Comparison of ENCODE assay signal across 28 cellular contexts in genomic region chr10:91250341-91250740, GRCh38. TPM values are rescaled to one million over a fixed set of nuclear protein-coding genes. Genes with fewer than 3 reads are reported as not detected.
DNase-seq lines count a peak whose midpoint lies in the region; ATAC-seq, FAIRE-seq and TF ChIP-seq lines count a peak whose summit lies in the region.
"Had no signal": no experiment of that assay in that cellular context is flagged by ENCODE, and none has a peak within 500 bp of the region (broad histone marks: within the 10 kb centered on the region; RNA-seq: fewer than 3 reads in every experiment).

No MANE protein-coding gene starts in this region.

- no peaks in the 10 kb centered on the region for H3K79me1 ChIP-seq in trophoblast cell (ENCODE audit: low read length)

- 0% methylated on average over 1 of the region's 1 CpG for WGBS in K562 (ENCODE audit: insufficient coverage, low coverage, missing lambda C conversion rate)
- no CpG with 5 or more reads among the region's 1 CpG for WGBS in trophoblast cell (ENCODE audit: extremely low coverage, insufficient coverage, insufficient read length)
- 79 to 88% (median 81%) methylated on average over 1 of the region's 1 CpG for WGBS in psoas muscle, 3 donors

- H3K79me2 ChIP-seq in K562 (ENCODE audit: control insufficient read depth, insufficient read depth, low read length) (no peaks in the 10 kb centered on the region), trophoblast cell (ENCODE audit: control insufficient read depth, insufficient read depth, low read length, poor library complexity) (no peaks in the 10 kb centered on the region)

- no peak for FAIRE-seq in K562 (lab: Jason Lieb, UNC)

- no peak overlapping the region for H2BK12ac ChIP-seq in trophoblast cell (ENCODE audit: low read length)

- no peak overlapping the region for H4K91ac ChIP-seq in trophoblast cell (ENCODE audit: low read depth, low read length)

- no peak for TF ChIP-seq POLR2A in K562 (conservative IDR thresholded peaks at IDR 0.05)

- H3K4ac ChIP-seq in trophoblast cell (ENCODE audit: low read depth, low read length): no peak overlapping the region

- H3K27ac Mint-ChIP-seq in activated CD4-positive, alpha-beta memory T cell treated with anti-CD3 and anti-CD28 coated beads for 36 hours: peak overlapping the region; percentile 44
- no peak overlapping the region for H3K27ac Mint-ChIP-seq in activated CD4-positive, alpha-beta memory T cell treated with anti-CD3 and anti-CD28 coated beads, Interleukin-2, amount 10 ng/mL, durations not matched to agents 7 days and 5 days
- peak overlapping the region; percentile 11 for H3K27ac Mint-ChIP-seq in stimulated activated memory B cell treated with anti-CD40 and anti-IgM and Interleukin-4, amounts not matched to agents 10 μg/mL and 1 μg/mL and 100 μg/mL, for 72 hours
- H3K27ac Mint-ChIP-seq: activated T-helper 1 cell treated with anti-CD3 and anti-CD28 coated beads, Interleukin-12 subunit alpha, Interleukin-12 subunit beta, Interleukin-2, Interleukin-4 antibody, amounts not matched to agents 30 ng/mL and 10 ng/mL and 1 ng/mL, durations not matched to agents 14 hours and 24 hours and 36 hours had no signal

- peaks cover 36% of the 10 kb centered on the region for H3K36me3 Mint-ChIP-seq in activated CD4-positive, alpha-beta memory T cell treated with anti-CD3 and anti-CD28 coated beads for 36 hours
- H3K36me3 Mint-ChIP-seq in activated CD4-positive, alpha-beta memory T cell treated with anti-CD3 and anti-CD28 coated beads, Interleukin-2, amount 10 ng/mL, durations not matched to agents 7 days and 5 days (ENCODE audit: low read depth): peaks cover 35% of the 10 kb centered on the region
- peaks cover 45% of the 10 kb centered on the region for H3K36me3 Mint-ChIP-seq in stimulated activated memory B cell treated with anti-CD40 and anti-IgM and Interleukin-4, amounts not matched to agents 10 μg/mL and 1 μg/mL and 100 μg/mL, for 72 hours

- no peaks in the 10 kb centered on the region for H3K27me3 Mint-ChIP-seq in activated CD4-positive, alpha-beta memory T cell treated with anti-CD3 and anti-CD28 coated beads for 36 hours
- no peaks in the 10 kb centered on the region for H3K27me3 Mint-ChIP-seq in activated CD4-positive, alpha-beta memory T cell treated with anti-CD3 and anti-CD28 coated beads, Interleukin-2, amount 10 ng/mL, durations not matched to agents 7 days and 5 days
- H3K27me3 Mint-ChIP-seq in stimulated activated memory B cell treated with anti-CD40 and anti-IgM and Interleukin-4, amounts not matched to agents 10 μg/mL and 1 μg/mL and 100 μg/mL, for 72 hours: no peaks in the 10 kb centered on the region

- ATAC-seq in K562 (no peak), psoas muscle (no peak)
- no peak for ATAC-seq in stimulated activated memory B cell treated with anti-CD40 and anti-IgM and Interleukin-4, amounts not matched to agents 10 μg/mL and 1 μg/mL and 100 μg/mL, for 72 hours
- ATAC-seq: gastroesophageal sphincter, PC-3 had no signal

- H3K9ac ChIP-seq in K562 (ENCODE audit: insufficient read depth in 1 of 2, low read depth in 2 of 2, low read length in 2 of 2) (no peak overlapping the region), trophoblast cell (ENCODE audit: low read length) (no peak overlapping the region)

- no peak for TF ChIP-seq EP300 in K562 (IDR thresholded peaks at IDR 0.05; ENCODE audit: low read length)

- no peak overlapping the region for H4K8ac ChIP-seq in trophoblast cell (ENCODE audit: low read depth, low read length)

- H3K27ac ChIP-seq in K562 (ENCODE audit: extremely low read depth, low read depth, low read length) (no peak overlapping the region), trophoblast cell (ENCODE audit: low read depth, low read length) (no peak overlapping the region), psoas muscle (no peak overlapping the region)
- H3K27ac ChIP-seq: gastroesophageal sphincter, neutrophil, transverse colon, WERI-Rb-1 had no signal

- BruUV-seq in K562 (replicated peaks; lab: Mats Ljungman, UMichigan): no TSS peak

- peaks cover 0 to 6% of the 10 kb centered on the region in 2 experiments; a peak in 2 of 5 replicates for H3K4me1 ChIP-seq in K562 (replicated peaks in 1 of 2; ENCODE audit: control insufficient read depth in 2 of 2, insufficient read depth in 2 of 2, low read length in 2 of 2)
- H3K4me1 ChIP-seq in trophoblast cell (ENCODE audit: control insufficient read depth in 1 of 2, insufficient read depth in 2 of 2, low read length in 2 of 2): peaks cover 0 to 2% of the 10 kb centered on the region in 2 experiments
- H3K4me1 ChIP-seq in psoas muscle: no peaks in the 10 kb centered on the region

- intact Hi-C loops in activated CD4-positive, alpha-beta memory T cell treated with anti-CD3 and anti-CD28 coated beads for 36 hours (cut with micrococcal nuclease): loop anchor here (2.0 kb wide), 3 partner anchors 30 to 86 kb away; partner anchors contain the start of gene PCGF5
- intact Hi-C loops in K562 (cut with micrococcal nuclease) (loop anchor here (2.0 kb wide), 1 partner anchor 162 kb away; no protein-coding TSS in a partner anchor), psoas muscle (cut with DNase I) (loop anchor here (2.0 to 5.0 kb wide), 4 partner anchors 210 to 340 kb away; no protein-coding TSS in a partner anchor)

- no peak overlapping the region for H3K4me3 Mint-ChIP-seq in activated CD4-positive, alpha-beta memory T cell treated with anti-CD3 and anti-CD28 coated beads for 36 hours
- no peak overlapping the region for H3K4me3 Mint-ChIP-seq in activated CD4-positive, alpha-beta memory T cell treated with anti-CD3 and anti-CD28 coated beads, Interleukin-2, amount 10 ng/mL, durations not matched to agents 7 days and 5 days
- H3K4me3 Mint-ChIP-seq in stimulated activated memory B cell treated with anti-CD40 and anti-IgM and Interleukin-4, amounts not matched to agents 10 μg/mL and 1 μg/mL and 100 μg/mL, for 72 hours: no peak overlapping the region
- H3K4me3 Mint-ChIP-seq: activated T-helper 1 cell treated with anti-CD3 and anti-CD28 coated beads, Interleukin-12 subunit alpha, Interleukin-12 subunit beta, Interleukin-2, Interleukin-4 antibody, amounts not matched to agents 30 ng/mL and 10 ng/mL and 1 ng/mL, durations not matched to agents 14 hours and 24 hours and 36 hours had no signal

- no peak for DNase-seq in activated CD4-positive, alpha-beta memory T cell treated with anti-CD3 and anti-CD28 coated beads for 36 hours
- no peak for DNase-seq in activated CD4-positive, alpha-beta memory T cell treated with anti-CD3 and anti-CD28 coated beads, Interleukin-2, amount 10 ng/mL, durations not matched to agents 7 days and 5 days
- DNase-seq in HEK293T (ENCODE audit: extremely low spot score) (no peak), K562 (ENCODE audit: extremely low read depth in 1 of 4, low spot score in 3 of 4) (no peak), trophoblast cell (no peak), NCI-H1436 treated with DMSO at 0.1 percent for 48 hours (lab: John Stamatoyannopoulos, UW) (no peak), psoas muscle (no peak)
- DNase-seq: activated CD8-positive, alpha-beta memory T cell treated with anti-CD3 and anti-CD28 coated beads, Interleukin-2, amount 50 U/mL, for 4 hours; GDM1; HCEC 1CT; hippocampal formation; KG1; mesenchymal stem cell; NCI-H146; NCI-H2107; NCI-H524; NK-92 treated with Interleukin-12 subunit alpha and Interleukin-12 subunit beta, amount 100 ng/mL, for 24 hours; PC-3; Right ventricle myocardium superior; stimulated activated CD4-positive, alpha-beta T cell treated with anti-CD3 and anti-CD28 coated beads, Interleukin-15, amount 100 ng/mL, for 24 hours; T-helper 9 cell; transverse colon; WERI-Rb-1 had no signal

- TF ChIP-seq RAD21 in K562 (CRISPR knock-in tag; conservative IDR thresholded peaks at IDR 0.05 in 1 of 2, IDR thresholded peaks at IDR 0.05 in 1 of 2): no peak

- H2AK5ac ChIP-seq in trophoblast cell (ENCODE audit: low read length): no peak overlapping the region

- in situ Hi-C loops in K562 (cut with MboI): no loop called here

- no peak for TF ChIP-seq CTCF in K562 (IDR thresholded peaks at IDR 0.05 in 2 of 3, conservative IDR thresholded peaks at IDR 0.05 in 1 of 3; ENCODE audit: insufficient read depth in 2 of 3, low read depth in 1 of 3, low read length in 3 of 3)
- TF ChIP-seq CTCF in psoas muscle (IDR thresholded peaks at IDR 0.05): no peak

- H3K18ac ChIP-seq in trophoblast cell (ENCODE audit: low read length): no peak overlapping the region

- H3K4me2 ChIP-seq in K562 (ENCODE audit: insufficient read depth, low read length): no peak overlapping the region
- H3K4me2 ChIP-seq in trophoblast cell (ENCODE audit: low read length): no peak overlapping the region

- CTCF ChIA-PET in activated CD4-positive, alpha-beta memory T cell treated with anti-CD3 and anti-CD28 coated beads for 36 hours (lab: Charles Lee): interaction anchor here (0.6 to 6.8 kb wide), 40 partner anchors 9 to 500 kb away, joined by 3 to 208 read pairs (median 5); partner anchors contain the start of genes HECTD2 and PCGF5
- CTCF ChIA-PET in activated CD4-positive, alpha-beta memory T cell treated with anti-CD3 and anti-CD28 coated beads, Interleukin-2, amount 10 ng/mL, durations not matched to agents 7 days and 5 days (lab: Charles Lee): interaction anchor here (0.6 to 6.2 kb wide), 34 partner anchors 9 to 673 kb away, joined by 3 to 133 read pairs (median 4); partner anchors contain the start of genes BTAF1, HTR7, PCGF5 and RPP30
- CTCF ChIA-PET in HEK293T (lab: Yijun Ruan, JAX): interaction anchor here (0.6 to 1.9 kb wide), 14 partner anchors 13 to 385 kb away, joined by 3 to 17 read pairs (median 4); no protein-coding TSS in a partner anchor
- CTCF ChIA-PET in K562 (lab: Yijun Ruan, JAX; ENCODE audit: low intra/inter-chr PET ratio): interaction anchor here (0.7 to 3.5 kb wide), 3 partner anchors 207 to 281 kb away, joined by 4 to 23 read pairs (median 18); no protein-coding TSS in a partner anchor

- H2AFZ ChIP-seq in K562 (ENCODE audit: low read depth, low read length) (no peak overlapping the region), trophoblast cell (ENCODE audit: insufficient read depth, low read length, poor library complexity) (no peak overlapping the region)

- H3K4me3 ChIP-seq in K562 (no peak overlapping the region), trophoblast cell (ENCODE audit: low read depth, low read length) (no peak overlapping the region), psoas muscle (no peak overlapping the region)
- H3K4me3 ChIP-seq: gastroesophageal sphincter, transverse colon had no signal

- H3K9me3 ChIP-seq in K562 (replicated peaks; ENCODE audit: control insufficient read depth, insufficient read depth, low read depth, low read length) (0 out of 2 replicates have a peak, but pooled peaks cover 2% of the 10 kb centered on the region), trophoblast cell (ENCODE audit: insufficient read depth, low read depth, low read length) (peaks cover 2% of the 10 kb centered on the region), psoas muscle (no peaks in the 10 kb centered on the region)
- H3K9me3 ChIP-seq: BE2C, neutrophil, transverse colon had no signal

- POLR2A ChIA-PET in activated CD4-positive, alpha-beta memory T cell treated with anti-CD3 and anti-CD28 coated beads for 36 hours (lab: Charles Lee): interaction anchor here (1.2 kb wide), 1 partner anchor 243 kb away, joined by 3 read pairs; no protein-coding TSS in a partner anchor
- POLR2A ChIA-PET in activated CD4-positive, alpha-beta memory T cell treated with anti-CD3 and anti-CD28 coated beads, Interleukin-2, amount 10 ng/mL, durations not matched to agents 7 days and 5 days (lab: Charles Lee): interaction anchor here (0.8 to 2.9 kb wide), 9 partner anchors 11 to 378 kb away, joined by 3 to 11 read pairs (median 6); partner anchors contain the start of gene RPP30
- POLR2A ChIA-PET in HEK293T (lab: Yijun Ruan, JAX) (no interaction called here), K562 (lab: Yijun Ruan, JAX) (interaction anchor here (0.5 to 1.0 kb wide), 3 partner anchors 367 to 658 kb away, joined by 3 to 5 read pairs (median 4); no protein-coding TSS in a partner anchor)

- H2BK120ac ChIP-seq in trophoblast cell (ENCODE audit: insufficient read depth, low read length, poor library complexity): no peak overlapping the region

- H3K27me3 ChIP-seq in K562 (ENCODE audit: control insufficient read depth in 2 of 2, insufficient read depth in 2 of 2, low read length in 2 of 2) (no peaks in the 10 kb centered on the region), trophoblast cell (ENCODE audit: insufficient read depth, low read length) (no peaks in the 10 kb centered on the region), psoas muscle (ENCODE audit: insufficient read depth in 3 of 3, low read length in 2 of 3) (no peaks in the 10 kb centered on the region)
- H3K27me3 ChIP-seq: BE2C, gastroesophageal sphincter, neutrophil, transverse colon had no signal

- no peaks in the 10 kb centered on the region for H3K9me3 Mint-ChIP-seq in activated CD4-positive, alpha-beta memory T cell treated with anti-CD3 and anti-CD28 coated beads for 36 hours
- H3K9me3 Mint-ChIP-seq in activated CD4-positive, alpha-beta memory T cell treated with anti-CD3 and anti-CD28 coated beads, Interleukin-2, amount 10 ng/mL, durations not matched to agents 7 days and 5 days: no peaks in the 10 kb centered on the region
- H3K9me3 Mint-ChIP-seq in stimulated activated memory B cell treated with anti-CD40 and anti-IgM and Interleukin-4, amounts not matched to agents 10 μg/mL and 1 μg/mL and 100 μg/mL, for 72 hours: no peaks in the 10 kb centered on the region
- H3K9me3 Mint-ChIP-seq: activated T-helper 1 cell treated with anti-CD3 and anti-CD28 coated beads, Interleukin-12 subunit alpha, Interleukin-12 subunit beta, Interleukin-2, Interleukin-4 antibody, amounts not matched to agents 30 ng/mL and 10 ng/mL and 1 ng/mL, durations not matched to agents 14 hours and 24 hours and 36 hours had no signal

- no peak overlapping the region for H3K23ac ChIP-seq in trophoblast cell (ENCODE audit: low read length)

- no peaks in the 10 kb centered on the region for H3K9me1 ChIP-seq in K562 (ENCODE audit: control insufficient read depth, insufficient read depth, low read length)

- peaks cover 4% of the 10 kb centered on the region for H3K4me1 Mint-ChIP-seq in activated CD4-positive, alpha-beta memory T cell treated with anti-CD3 and anti-CD28 coated beads for 36 hours (ENCODE audit: low read depth)
- H3K4me1 Mint-ChIP-seq in activated CD4-positive, alpha-beta memory T cell treated with anti-CD3 and anti-CD28 coated beads, Interleukin-2, amount 10 ng/mL, durations not matched to agents 7 days and 5 days: peaks cover 5% of the 10 kb centered on the region
- H3K4me1 Mint-ChIP-seq in stimulated activated memory B cell treated with anti-CD40 and anti-IgM and Interleukin-4, amounts not matched to agents 10 μg/mL and 1 μg/mL and 100 μg/mL, for 72 hours: peaks cover 18% of the 10 kb centered on the region

- no peak overlapping the region for H2BK5ac ChIP-seq in trophoblast cell (ENCODE audit: low read depth, low read length, poor library complexity)

- no peak overlapping the region for H3K14ac ChIP-seq in trophoblast cell (ENCODE audit: low read length)

- no peaks in the 10 kb centered on the region for H4K20me1 ChIP-seq in K562 (replicated peaks; ENCODE audit: control insufficient read depth, insufficient read depth, low read length)

- H3K36me3 ChIP-seq in K562 (ENCODE audit: control insufficient read depth, insufficient read depth, low read length) (peaks cover 32% of the 10 kb centered on the region), trophoblast cell (ENCODE audit: control insufficient read depth in 1 of 2, insufficient read depth in 2 of 2, low read length in 2 of 2) (no peaks in the 10 kb centered on the region), psoas muscle (ENCODE audit: insufficient read depth in 1 of 2, low read depth in 1 of 2) (peaks cover 4 to 49% of the 10 kb centered on the region in 2 donors)

- no peak overlapping the region for H4K12ac ChIP-seq in trophoblast cell (ENCODE audit: low read depth, low read length)

RNA-seq across cellular contexts. Expression of gene PCGF5, which starts 29.9 kb away (rescaled TPM):
- total RNA-seq in activated CD4-positive, alpha-beta memory T cell treated with anti-CD3 and anti-CD28 coated beads for 36 hours: 10 to 100 TPM; 42.9 to 46.8 TPM
- total RNA-seq in activated CD4-positive, alpha-beta memory T cell treated with anti-CD3 and anti-CD28 coated beads, Interleukin-2, amount 10 ng/mL, durations not matched to agents 7 days and 5 days: 10 to 100 TPM; 44.7 to 45.9 TPM
- total RNA-seq in K562 (2011; cell fraction: chromatin; rRNA removed; ENCODE audit: low replicate concordance): 8.4 and 24.4 TPM in 2 replicates
- total RNA-seq in K562 (2011; cell fraction: nucleolus; rRNA removed): 5.3 and 6.6 TPM in 2 replicates
- 19.5 and 45.4 TPM in 2 replicates for total RNA-seq in K562 (2011; cell fraction: nucleoplasm; rRNA removed)
- total RNA-seq in K562 (2014; rRNA removed) (10.9 and 19.9 TPM in 2 replicates), K562 (2014; rRNA removed; fragmentation: Illumina TruSeq; extraction: Trizol) (27.0 and 30.1 TPM in 2 replicates), K562 (2015; rRNA removed; fragmentation: Illumina TruSeq; extraction: Trizol) (22.7 and 26.4 TPM in 2 replicates), K562 (2021) (20.3 and 20.8 TPM in 2 replicates), psoas muscle (10 to 100 TPM; 30.3 to 85.2 (median 57.4) TPM)
- polyA plus RNA-seq in K562 (2011; rRNA removed) (30.2 and 35.5 TPM in 2 replicates), K562 (2014; fragmentation: Illumina TruSeq; extraction: Trizol) (32.9 and 40.0 TPM in 2 replicates), K562 (2014; fragmentation: Nextera tagmentation; extraction: Ambion mirVana) (10 to 100 TPM; 11.7 TPM), K562 (2014; rRNA removed) (18.3 and 26.5 TPM in 2 replicates), psoas muscle (100 to 1,000 TPM in 1 of 3 donors, 10 to 100 TPM in 2; 56.5 to 126 (median 57.8) TPM)
- polyA plus RNA-seq in K562 (2011; cell fraction: cytosol; rRNA removed): 17.8 and 34.1 TPM in 2 replicates
- polyA plus RNA-seq in K562 (2011; cell fraction: nucleus; rRNA removed): 12.1 and 18.7 TPM in 2 replicates
- polyA plus RNA-seq in K562 (2012): 19.1 and 24.3 TPM in 2 replicates
- polyA minus RNA-seq in K562 (2011; rRNA and poly(A)+ RNA removed): 41.2 and 46.4 TPM in 2 replicates
- 11.7 and 15.4 TPM in 2 replicates for polyA minus RNA-seq in K562 (2011; cell fraction: cytosol; rRNA and poly(A)+ RNA removed)
- polyA minus RNA-seq in K562 (2011; cell fraction: nucleus; rRNA and poly(A)+ RNA removed): 19.0 and 33.8 TPM in 2 replicates
- 6.8 and 7.2 TPM in 2 replicates for polyA plus RNA-seq in trophoblast cell (2013)
